17 cellular contexts compared by ENCODE assay signal in the genomic region with DNA sequence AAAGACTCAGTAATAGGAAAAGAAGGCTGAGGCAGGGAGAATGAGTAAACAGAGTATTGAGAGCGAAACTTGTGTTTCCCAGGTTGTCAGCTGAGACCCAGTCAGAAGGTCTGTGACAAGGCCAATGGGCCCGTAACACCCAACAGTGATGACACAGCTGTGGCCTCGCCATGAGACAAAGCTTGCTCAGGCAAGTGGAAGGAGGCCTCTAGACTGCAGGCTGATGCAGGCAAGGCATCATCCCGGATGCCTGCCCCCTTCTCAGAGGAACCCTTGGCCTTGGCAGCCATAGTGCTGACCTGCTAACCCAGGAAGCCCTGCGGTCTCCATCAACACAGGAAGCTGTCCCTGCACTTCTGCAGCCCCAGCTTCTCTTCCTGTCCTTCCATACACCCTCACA. TPM values are rescaled to one million over a fixed set of nuclear protein-coding genes. Genes with fewer than 3 reads are reported as not detected.
DNase-seq lines count a peak whose midpoint lies in the region; ATAC-seq and TF ChIP-seq lines count a peak whose summit lies in the region.
"Had no signal": no experiment of that assay in that cellular context is flagged by ENCODE, and none has a peak within 500 bp of the region (broad histone marks: within the 10 kb centered on the region; RNA-seq: fewer than 3 reads in every experiment).

No MANE protein-coding gene starts in this region.

- CTCF ChIA-PET in activated CD8-positive, alpha-beta T cell treated with anti-CD3 and anti-CD28 coated beads for 36 hours (lab: Charles Lee) = no interaction called here
- CTCF ChIA-PET in activated CD8-positive, alpha-beta T cell treated with anti-CD3 and anti-CD28 coated beads, Interleukin-2, amount 10 ng/mL, durations not matched to agents 7 days and 5 days (lab: Charles Lee) = no interaction called here

- H3K27ac Mint-ChIP-seq in activated CD8-positive, alpha-beta T cell treated with anti-CD3 and anti-CD28 coated beads for 36 hours = peak overlapping the region; percentile 39
- no peak overlapping the region for H3K27ac Mint-ChIP-seq in activated CD8-positive, alpha-beta T cell treated with anti-CD3 and anti-CD28 coated beads, Interleukin-2, amount 10 ng/mL, durations not matched to agents 7 days and 5 days
- H3K27ac Mint-ChIP-seq: T-helper 1 cell treated with Interleukin-12 subunit alpha and Interleukin-12 subunit beta and Interleukin-4 antibody, amounts not matched to agents 30 μg/mL and 1 μg/mL, for 36 hours had no signal

- peaks cover 16% of the 10 kb centered on the region for H3K4me1 Mint-ChIP-seq in activated CD8-positive, alpha-beta T cell treated with anti-CD3 and anti-CD28 coated beads for 36 hours (ENCODE audit: low read depth)
- H3K4me1 Mint-ChIP-seq in activated CD8-positive, alpha-beta T cell treated with anti-CD3 and anti-CD28 coated beads, Interleukin-2, amount 10 ng/mL, durations not matched to agents 7 days and 5 days (ENCODE audit: low read depth) = peaks cover 32% of the 10 kb centered on the region

- POLR2A ChIA-PET in activated CD8-positive, alpha-beta T cell treated with anti-CD3 and anti-CD28 coated beads for 36 hours (lab: Charles Lee) = no interaction called here
- POLR2A ChIA-PET in activated CD8-positive, alpha-beta T cell treated with anti-CD3 and anti-CD28 coated beads, Interleukin-2, amount 10 ng/mL, durations not matched to agents 7 days and 5 days (lab: Charles Lee) = no interaction called here

- H3K9me3 ChIP-seq in lung (ENCODE audit: control insufficient read depth in 2 of 2, insufficient read depth in 1 of 2, low read length in 1 of 2) (peaks cover 0 to 4% of the 10 kb centered on the region in 2 donors), GM23248 (ENCODE audit: low read depth) (no peaks in the 10 kb centered on the region)

- intact Hi-C loops in activated CD8-positive, alpha-beta T cell treated with anti-CD3 and anti-CD28 coated beads for 36 hours (cut with micrococcal nuclease) = no loop called here

- no peak overlapping the region for H3K4me2 ChIP-seq in GM23248 (ENCODE audit: unreplicated experiment)
- H3K4me2 ChIP-seq: KMS-11 had no signal

- no peak for TF ChIP-seq CTCF in activated CD8-positive, alpha-beta T cell treated with anti-CD3 and anti-CD28 coated beads for 36 hours (IDR thresholded peaks at IDR 0.05)
- no peak for TF ChIP-seq CTCF in lung (IDR thresholded peaks at IDR 0.05; ENCODE audit: control extremely low read depth, extremely low read depth)

- H3F3A ChIP-seq in GM23248 (ENCODE audit: insufficient read depth) = no peaks in the 10 kb centered on the region

- H3K9ac ChIP-seq in GM23248 = no peak overlapping the region
- H3K9ac ChIP-seq: KMS-11 had no signal

- DNase-seq in activated CD8-positive, alpha-beta T cell treated with anti-CD3 and anti-CD28 coated beads for 36 hours = peak; percentile 35
- DNase-seq in activated CD8-positive, alpha-beta T cell treated with anti-CD3 and anti-CD28 coated beads, Interleukin-2, amount 10 ng/mL, durations not matched to agents 7 days and 5 days = no peak
- no peak for DNase-seq in lung (ENCODE audit: low spot score)
- DNase-seq in GM23248 = no peak
- DNase-seq in MV-4-11 (lab: John Stamatoyannopoulos, UW) = no peak
- DNase-seq in NCI-H1417 (lab: John Stamatoyannopoulos, UW) = no peak
- DNase-seq: activated CD4-positive, alpha-beta T cell treated with anti-CD3 and anti-CD28 coated beads for 1 hour; CD4-positive, CD25-positive, alpha-beta regulatory T cell; NCI-H1694; NCI-H510A treated with DMSO at 0.1 percent for 48 hours; occipital lobe had no signal

- H3K4me3 ChIP-seq in lung (no peak overlapping the region), GM23248 (no peak overlapping the region)
- H3K4me3 ChIP-seq: gastroesophageal sphincter had no signal

- no peaks in the 10 kb centered on the region for H4K20me1 ChIP-seq in GM23248 (ENCODE audit: insufficient read depth)

- no peaks in the 10 kb centered on the region for H3K9me2 ChIP-seq in GM23248 (ENCODE audit: insufficient read depth)

- H3K36me3 ChIP-seq in lung (ENCODE audit: control insufficient read depth in 2 of 2, insufficient read depth in 2 of 2, low read length in 2 of 2) = no peaks in the 10 kb centered on the region
- H3K36me3 ChIP-seq in GM23248 (ENCODE audit: low read depth) = no peaks in the 10 kb centered on the region
- H3K36me3 ChIP-seq: gastroesophageal sphincter had no signal

- no peaks in the 10 kb centered on the region for H3K4me1 ChIP-seq in lung (ENCODE audit: control insufficient read depth in 2 of 2, insufficient read depth in 2 of 2, low read length in 2 of 2)
- H3K4me1 ChIP-seq in GM23248 (ENCODE audit: insufficient read depth) = no peaks in the 10 kb centered on the region

- in situ Hi-C loops in GM23248 (cut with MboI) = no loop called here

- no peaks in the 10 kb centered on the region for H3K36me3 Mint-ChIP-seq in activated CD8-positive, alpha-beta T cell treated with anti-CD3 and anti-CD28 coated beads for 36 hours (ENCODE audit: low read depth)
- H3K36me3 Mint-ChIP-seq in activated CD8-positive, alpha-beta T cell treated with anti-CD3 and anti-CD28 coated beads, Interleukin-2, amount 10 ng/mL, durations not matched to agents 7 days and 5 days (ENCODE audit: low read depth) = peaks cover 3% of the 10 kb centered on the region
- H3K36me3 Mint-ChIP-seq: CD4-positive, CD25-positive, alpha-beta regulatory T cell; immature natural killer cell had no signal

- WGBS in lung, 2 donors = 84 to 89% methylated on average over 5 of the region's 5 CpGs
- WGBS in GM23248 (ENCODE audit: low coverage in 1 of 2, low lambda C conversion rate in 2 of 2, missing lambda C conversion rate in 2 of 2), 2 experiments = 62 to 70% methylated on average over 5 of the region's 5 CpGs

- no peak overlapping the region for H2AFZ ChIP-seq in GM23248

- peaks cover 11% of the 10 kb centered on the region for H3K9me3 Mint-ChIP-seq in activated CD8-positive, alpha-beta T cell treated with anti-CD3 and anti-CD28 coated beads for 36 hours
- H3K9me3 Mint-ChIP-seq in activated CD8-positive, alpha-beta T cell treated with anti-CD3 and anti-CD28 coated beads, Interleukin-2, amount 10 ng/mL, durations not matched to agents 7 days and 5 days (ENCODE audit: insufficient read depth) = peaks cover 10% of the 10 kb centered on the region

- ATAC-seq in activated CD8-positive, alpha-beta T cell treated with anti-CD3 and anti-CD28 coated beads for 36 hours = peak; percentile 55
- no peak for ATAC-seq in activated CD8-positive, alpha-beta T cell treated with anti-CD3 and anti-CD28 coated beads, Interleukin-2, amount 10 ng/mL, durations not matched to agents 7 days and 5 days
- peak; percentile 51 for ATAC-seq in GM21515 (IDR thresholded peaks at IDR 0.05; ENCODE audit: unreplicated experiment)
- peak; percentile 68 for ATAC-seq in HG03520 (IDR thresholded peaks at IDR 0.05; ENCODE audit: unreplicated experiment)
- peak; percentile 25 for ATAC-seq in lung (ENCODE audit: insufficient read depth, low FRiP score)
- ATAC-seq: gastroesophageal sphincter had no signal

- no peaks in the 10 kb centered on the region for H3K79me2 ChIP-seq in GM23248 (ENCODE audit: insufficient read depth)

- H3K27me3 ChIP-seq in lung (ENCODE audit: control insufficient read depth, insufficient read depth) = no peaks in the 10 kb centered on the region
- H3K27me3 ChIP-seq in GM23248 (replicated peaks; ENCODE audit: insufficient read depth) = no peaks in the 10 kb centered on the region
- H3K27me3 ChIP-seq: gastroesophageal sphincter had no signal

- H3K27ac ChIP-seq in lung (ENCODE audit: low read depth in 1 of 2, low read length in 1 of 2) = no peak overlapping the region
- no peak overlapping the region for H3K27ac ChIP-seq in GM23248
- H3K27ac ChIP-seq: gastroesophageal sphincter, KMS-11 had no signal

- peaks cover 5% of the 10 kb centered on the region for H3K27me3 Mint-ChIP-seq in activated CD8-positive, alpha-beta T cell treated with anti-CD3 and anti-CD28 coated beads for 36 hours
- peaks cover 16% of the 10 kb centered on the region for H3K27me3 Mint-ChIP-seq in activated CD8-positive, alpha-beta T cell treated with anti-CD3 and anti-CD28 coated beads, Interleukin-2, amount 10 ng/mL, durations not matched to agents 7 days and 5 days (ENCODE audit: low read depth)

- no peak overlapping the region for H3K4me3 Mint-ChIP-seq in activated CD8-positive, alpha-beta T cell treated with anti-CD3 and anti-CD28 coated beads for 36 hours
- H3K4me3 Mint-ChIP-seq in activated CD8-positive, alpha-beta T cell treated with anti-CD3 and anti-CD28 coated beads, Interleukin-2, amount 10 ng/mL, durations not matched to agents 7 days and 5 days = no peak overlapping the region
- H3K4me3 Mint-ChIP-seq: CD4-positive, CD25-positive, alpha-beta regulatory T cell; T-helper 1 cell treated with Interleukin-12 subunit alpha and Interleukin-12 subunit beta and Interleukin-4 antibody, amounts not matched to agents 30 μg/mL and 1 μg/mL, for 36 hours had no signal

RNA-seq across cellular contexts. Expression of a gene that starts 15.4 kb away (rescaled TPM):
- total RNA-seq in activated CD8-positive, alpha-beta T cell treated with anti-CD3 and anti-CD28 coated beads for 36 hours = 1 to 10 TPM; 1.7 to 2.0 TPM
- total RNA-seq in activated CD8-positive, alpha-beta T cell treated with anti-CD3 and anti-CD28 coated beads, Interleukin-2, amount 10 ng/mL, durations not matched to agents 7 days and 5 days = 1 to 10 TPM in 1 of 2 experiments, under 1 TPM in 1; 0.68 to 1.2 TPM
- 1 to 10 TPM; 3.3 to 5.1 TPM for total RNA-seq in lung
- polyA plus RNA-seq in lung = 1 to 10 TPM; 1.8 to 3.0 TPM
- total RNA-seq in GM23248 (2014; rRNA removed; shearing (Covaris generic)) = 0.38 and 0.76 TPM in 2 replicates
- 0.59 and 0.67 TPM in 2 replicates for polyA plus RNA-seq in GM23248 (2016; fragmentation: Nextera tagmentation; extraction: Ambion mirVana)
